In the genomic region with DNA sequence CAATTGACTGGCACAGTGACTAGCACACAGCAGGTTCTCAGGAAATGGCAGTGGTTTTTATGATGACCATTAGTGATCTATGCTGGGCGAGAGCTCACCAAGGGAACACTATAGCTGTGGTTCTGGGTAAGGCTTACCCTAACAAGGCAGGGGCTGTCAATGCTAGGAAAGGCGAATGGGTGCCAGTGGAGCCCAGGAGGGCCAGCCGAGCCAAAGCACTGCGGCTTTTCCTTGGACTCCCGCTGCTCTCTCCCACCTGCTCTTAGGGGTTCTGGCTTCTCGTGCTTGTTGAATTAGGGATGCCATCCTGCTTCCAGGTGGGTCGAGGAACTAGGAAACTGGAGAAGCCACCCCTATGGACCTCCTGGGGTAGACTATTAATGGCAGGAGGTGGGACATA, we compare ENCODE assay signal across 34 cellular contexts. TPM values are rescaled to one million over a fixed set of nuclear protein-coding genes. Genes with fewer than 3 reads are reported as not detected.
DNase-seq lines count a peak whose midpoint lies in the region; ATAC-seq, FAIRE-seq and TF ChIP-seq lines count a peak whose summit lies in the region.
"Had no signal": no experiment of that assay in that cellular context is flagged by ENCODE, and none has a peak within 500 bp of the region (broad histone marks: within the 10 kb centered on the region; RNA-seq: fewer than 3 reads in every experiment).

No MANE protein-coding gene starts in this region.

- peaks cover 2% of the 10 kb centered on the region for H3K27me3 Mint-ChIP-seq in nephron progenitor cell (ENCODE audit: low read depth, poor library complexity)
- peaks cover 26% of the 10 kb centered on the region for H3K27me3 Mint-ChIP-seq in endodermal cell (ENCODE audit: insufficient read depth)
- H3K27me3 Mint-ChIP-seq: brain; IgD-negative memory B cell; naive thymus-derived CD4-positive, alpha-beta T cell had no signal

- no peak for ATAC-seq in HG03135 (IDR thresholded peaks at IDR 0.05; ENCODE audit: unreplicated experiment)
- ATAC-seq: GM23338; left ventricle myocardium superior; naive thymus-derived CD4-positive, alpha-beta T cell; SK-N-SH treated with all-trans-retinoic acid at 6 μM for 48 hours had no signal

- H3K36me3 ChIP-seq in stomach smooth muscle (ENCODE audit: control insufficient read depth in 2 of 2, insufficient read depth in 2 of 2, low read length in 2 of 2) (peaks cover 61 to 72% of the 10 kb centered on the region in 2 donors), endodermal cell (ENCODE audit: control insufficient read depth, insufficient read depth, low read length) (peaks cover 84% of the 10 kb centered on the region)

- whole genome bisulfite sequencing in endodermal cell (ENCODE audit: insufficient coverage in 1 of 2, insufficient read length in 1 of 2), 2 experiments: 92 to 98% methylated on average over 6 to 7 of the region's 7 CpGs

- peak overlapping the region; percentile 70 for H3K27ac ChIP-seq in RWPE1
- peak overlapping the region; percentile 9 to 80 for H3K27ac ChIP-seq in coronary artery
- peak overlapping the region; percentile 18 for H3K27ac ChIP-seq in stomach smooth muscle (ENCODE audit: low read length)
- H3K27ac ChIP-seq in endodermal cell (ENCODE audit: low read depth, low read length): no peak overlapping the region

- no peaks in the 10 kb centered on the region for H3K9me3 Mint-ChIP-seq in nephron progenitor cell
- H3K9me3 Mint-ChIP-seq in endodermal cell: no peaks in the 10 kb centered on the region
- H3K9me3 Mint-ChIP-seq: brain; CD8-positive, alpha-beta memory T cell; GM23338; IgD-negative memory B cell; mesothelial cell of epicardium; naive thymus-derived CD4-positive, alpha-beta T cell; T-helper 1 cell treated with Interleukin-12 subunit alpha and Interleukin-12 subunit beta and Interleukin-4 antibody, amounts not matched to agents 30 μg/mL and 1 μg/mL, for 36 hours had no signal

- no peak for FAIRE-seq in GM12892 (lab: Jason Lieb, UNC)
- FAIRE-seq: GM19239 had no signal

- H3K27me3 ChIP-seq in stomach smooth muscle (ENCODE audit: control insufficient read depth in 1 of 2, insufficient read depth in 2 of 2, low read length in 2 of 2): no peaks in the 10 kb centered on the region
- H3K27me3 ChIP-seq in endodermal cell (ENCODE audit: control insufficient read depth, insufficient read depth, low read length, poor library complexity, severe bottlenecking): no peaks in the 10 kb centered on the region

- H3K27ac Mint-ChIP-seq in nephron progenitor cell (peak overlapping the region; percentile 66), endodermal cell (no peak overlapping the region)
- H3K27ac Mint-ChIP-seq: CD8-positive, alpha-beta memory T cell; GM23338; IgD-negative memory B cell; mesothelial cell of epicardium; naive thymus-derived CD4-positive, alpha-beta T cell; T-helper 1 cell treated with Interleukin-12 subunit alpha and Interleukin-12 subunit beta and Interleukin-4 antibody, amounts not matched to agents 30 μg/mL and 1 μg/mL, for 36 hours had no signal

- H3K4me1 ChIP-seq in stomach smooth muscle (ENCODE audit: control insufficient read depth, insufficient read depth, low read length) (peaks cover 47% of the 10 kb centered on the region), endodermal cell (ENCODE audit: control insufficient read depth, insufficient read depth, low read length) (peaks cover 9% of the 10 kb centered on the region)
- H3K4me1 ChIP-seq: prostate gland had no signal

- DNase-seq in RWPE1 (ENCODE audit: low spot score) (no peak), coronary artery (ENCODE audit: low spot score) (no peak), nephron progenitor cell (no peak), KG1 (lab: John Stamatoyannopoulos, UW) (no peak), endodermal cell (no peak), GM12892 (ENCODE audit: insufficient read length) (no peak)
- DNase-seq: activated CD4-positive, alpha-beta T cell treated with anti-CD3 and anti-CD28 coated beads, Interleukin-2, amount 50 U/mL, for 1 hour; activated CD4-positive, CD25-positive, alpha-beta regulatory T cell; activated naive CD4-positive, alpha-beta T cell; activated T-cell treated with anti-CD3 and anti-CD28 coated beads, Interleukin-2, amount 50 U/mL, for 1 hour; CD8-positive, alpha-beta memory T cell; EL; left ventricle myocardium superior; naive thymus-derived CD4-positive, alpha-beta T cell; NCI-H1048; NCI-H1694 treated with DMSO at 0.1 percent for 48 hours; NCI-H2171; NCI-H510A; nucleus accumbens; OCI-M1; stimulated activated naive CD4-positive, alpha-beta T cell treated with Interleukin-2 at 50 U/mL for 16 hours had no signal

- H3K36me3 Mint-ChIP-seq in nephron progenitor cell (ENCODE audit: low read depth) (peaks cover 90% of the 10 kb centered on the region), endodermal cell (ENCODE audit: low read depth) (peaks cover 86% of the 10 kb centered on the region)

- no peak overlapping the region for H3K4me3 Mint-ChIP-seq in nephron progenitor cell
- no peak overlapping the region for H3K4me3 Mint-ChIP-seq in endodermal cell
- H3K4me3 Mint-ChIP-seq: brain; CD8-positive, alpha-beta memory T cell; GM23338; mesothelial cell of epicardium; naive thymus-derived CD4-positive, alpha-beta T cell; T-helper 1 cell treated with Interleukin-12 subunit alpha and Interleukin-12 subunit beta and Interleukin-4 antibody, amounts not matched to agents 30 μg/mL and 1 μg/mL, for 36 hours had no signal

- CTCF ChIA-PET in RWPE1 (lab: Yijun Ruan, JAX): interaction anchor here (0.7 kb wide), 1 partner anchor 204 kb away, joined by 3 read pairs; no protein-coding TSS in a partner anchor

- no peaks in the 10 kb centered on the region for H3K9me3 ChIP-seq in stomach smooth muscle (ENCODE audit: control insufficient read depth in 2 of 2, low read length in 2 of 2)
- no peaks in the 10 kb centered on the region for H3K9me3 ChIP-seq in endodermal cell (ENCODE audit: control insufficient read depth, low read length)
- H3K9me3 ChIP-seq: prostate gland had no signal

- no peak overlapping the region for H3K9ac ChIP-seq in stomach smooth muscle (ENCODE audit: low read length in 2 of 2)
- H3K9ac ChIP-seq in endodermal cell (ENCODE audit: extremely low read depth, low read length, poor library complexity, severe bottlenecking): no peak overlapping the region

- H3K4me3 ChIP-seq in coronary artery (no peak overlapping the region), stomach smooth muscle (ENCODE audit: low read length in 2 of 2) (no peak overlapping the region), endodermal cell (ENCODE audit: low read length) (no peak overlapping the region)
- H3K4me3 ChIP-seq: GM23338, prostate gland had no signal

- no peak for TF ChIP-seq CTCF in RWPE1 (conservative IDR thresholded peaks at IDR 0.05; ENCODE audit: low read depth)
- no peak for TF ChIP-seq CTCF in coronary artery (IDR thresholded peaks at IDR 0.05)
- no peak for TF ChIP-seq CTCF in nephron progenitor cell (IDR thresholded peaks at IDR 0.05)
- no peak for TF ChIP-seq CTCF in endodermal cell (conservative IDR thresholded peaks at IDR 0.05)

- H3K4me1 Mint-ChIP-seq in nephron progenitor cell (peaks cover 44% of the 10 kb centered on the region), endodermal cell (peaks cover 10% of the 10 kb centered on the region)

- POLR2A ChIA-PET in RWPE1 (lab: Yijun Ruan, JAX; ENCODE audit: low non-redundant PET): no interaction called here

- no peak for TF ChIP-seq POLR2A in GM12892 (IDR thresholded peaks at IDR 0.05; ENCODE audit: low read depth, low read length)

RNA-seq across cellular contexts. Expression of a gene that starts 10.0 kb away (rescaled TPM):
- total RNA-seq in endodermal cell: not detected
- polyA plus RNA-seq in endodermal cell (2013, experiment 1 of 2): not detected
- polyA plus RNA-seq in endodermal cell (2013, experiment 2 of 2): not detected
- not detected for polyA plus RNA-seq in GM12892 (2012; ENCODE audit: missing spikeins)
- total RNA-seq: CD8-positive, alpha-beta memory T cell; cerebellum; GM23338; left ventricle myocardium superior; naive thymus-derived CD4-positive, alpha-beta T cell had no signal
- polyA plus RNA-seq: BJ; CD8-positive, alpha-beta memory T cell; GM23338; IgD-negative memory B cell; naive thymus-derived CD4-positive, alpha-beta T cell; thymus had no signal
